34 cellular contexts compared by ENCODE assay signal in the genomic region with DNA sequence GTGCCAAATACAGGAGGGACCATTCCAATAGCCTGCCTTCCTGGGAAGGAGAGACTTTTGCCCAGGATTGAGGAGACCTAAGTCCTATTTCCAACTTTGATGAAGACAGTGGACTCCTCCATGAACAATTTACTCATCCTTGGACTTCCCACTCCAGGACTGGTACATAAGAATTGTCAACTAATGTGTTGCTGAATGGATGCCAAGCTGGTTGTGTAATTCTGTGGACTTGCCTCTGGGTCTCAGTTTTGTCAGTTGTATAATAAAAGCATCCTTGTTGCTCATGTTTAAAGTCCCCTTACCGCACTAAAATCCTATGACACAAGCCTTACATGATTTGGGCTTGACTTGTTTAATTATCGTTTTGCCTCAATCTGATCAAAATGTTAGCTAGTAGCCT. TPM values are rescaled to one million over a fixed set of nuclear protein-coding genes. Genes with fewer than 3 reads are reported as not detected.
"Had no signal": no experiment of that assay in that cellular context is flagged by ENCODE, and none has a peak within 500 bp of the region (broad histone marks: within the 10 kb centered on the region; RNA-seq: fewer than 3 reads in every experiment).

No MANE protein-coding gene starts in this region.

- H3K4me3 ChIP-seq: cardiac muscle cell, PC-9, SK-N-MC had no signal

- H2AFZ ChIP-seq: PC-9 had no signal

- H3K27ac ChIP-seq: brain microvascular endothelial cell, cardiac muscle cell, PC-9, SK-N-MC had no signal

- H3K27me3 ChIP-seq: brain microvascular endothelial cell, cardiac muscle cell had no signal

- DNase-seq: activated CD4-positive, alpha-beta T cell treated with anti-CD3 and anti-CD28 coated beads for 36 hours; activated CD4-positive, alpha-beta T cell treated with anti-CD3 and anti-CD28 coated beads, Interleukin-2, amount 10 ng/mL, durations not matched to agents 7 days and 5 days; activated CD4-positive, alpha-beta T cell treated with anti-CD3 and anti-CD28 coated beads, Interleukin-2, amount 50 U/mL, for 48 hours; activated CD8-positive, alpha-beta memory T cell treated with anti-CD3 and anti-CD28 coated beads, Interleukin-2, amount 50 U/mL, for 4 hours; activated CD8-positive, alpha-beta T cell treated with anti-CD3 and anti-CD28 coated beads, Interleukin-2, amount 10 ng/mL, durations not matched to agents 7 days and 5 days; activated naive CD4-positive, alpha-beta T cell treated with anti-CD3 and anti-CD28 coated beads, Interleukin-2, amount 50 U/mL, for 16 hours; activated naive CD8-positive, alpha-beta T cell treated with anti-CD3 and anti-CD28 coated beads for 36 hours; activated T-cell treated with anti-CD3 and anti-CD28 coated beads for 4 hours; activated T-cell treated with anti-CD3 and anti-CD28 coated beads, Interleukin-2, amount 50 U/mL, for 4 hours; amniotic stem cell; aorta; brain microvascular endothelial cell; KG1; NCI-H1092 treated with DMSO at 0.1 percent for 48 hours; NCI-H1417; NCI-H146; NCI-H187; NCI-H2029 treated with DMSO at 0.1 percent for 48 hours; NCI-H2107; NCI-H2171; NCI-H510A; NCI-H526; NCI-H748 treated with DMSO at 0.1 percent for 48 hours; PC-9; Right ventricle myocardium superior; T1000 had no signal

- H3K36me3 ChIP-seq: brain microvascular endothelial cell, cardiac muscle cell had no signal

- H3K4me2 ChIP-seq: PC-9 had no signal

- ATAC-seq: activated CD4-positive, alpha-beta T cell treated with anti-CD3 and anti-CD28 coated beads for 36 hours; activated CD4-positive, CD25-positive, alpha-beta regulatory T cell treated with anti-CD3 and anti-CD28 coated beads, Interleukin-2, amount 50 U/mL, for 24 hours; activated CD8-positive, alpha-beta T cell treated with anti-CD3 and anti-CD28 coated beads, Interleukin-2, amount 10 ng/mL, durations not matched to agents 7 days and 5 days; activated T-cell treated with anti-CD3 and anti-CD28 coated beads, Interleukin-2, amount 50 U/mL, for 4 hours; WTC11 had no signal

RNA-seq across cellular contexts. Expression of a gene that starts 13.2 kb away (rescaled TPM):
- total RNA-seq: activated CD4-positive, alpha-beta T cell treated with anti-CD3 and anti-CD28 coated beads for 36 hours; activated CD4-positive, alpha-beta T cell treated with anti-CD3 and anti-CD28 coated beads, Interleukin-2, amount 10 ng/mL, durations not matched to agents 7 days and 5 days; activated CD8-positive, alpha-beta T cell treated with anti-CD3 and anti-CD28 coated beads, Interleukin-2, amount 10 ng/mL, durations not matched to agents 7 days and 5 days; activated naive CD8-positive, alpha-beta T cell treated with anti-CD3 and anti-CD28 coated beads for 36 hours; activated T-cell treated with anti-CD3 and anti-CD28 coated beads, Interleukin-2, amount 50 U/mL, for 4 hours; activated T-helper 1 cell treated with anti-CD3 and anti-CD28 coated beads, Interleukin-12 subunit alpha, Interleukin-12 subunit beta, Interleukin-2, Interleukin-4 antibody, amounts not matched to agents 30 ng/mL and 10 ng/mL and 1 ng/mL, durations not matched to agents 14 hours and 24 hours and 36 hours; aorta; cardiac muscle cell; LHCN-M2; PC-9; Right ventricle myocardium superior; T-helper 1 cell treated with Interleukin-12 subunit alpha and Interleukin-12 subunit beta and Interleukin-4 antibody, amounts not matched to agents 30 ng/mL and 1 ng/mL, for 36 hours; T-helper 2 cell treated with Interferon-gamma antibody and Interleukin-4, amounts not matched to agents 100 ng/mL and 5 ng/mL, for 36 hours; WTC11 had no signal
